In genomic region chr15:56767315-56767714, GRCh38 we compare ENCODE assay signal across 1 cellular context.
TF ChIP-seq lines count a peak whose summit lies in the region.

No MANE protein-coding gene starts in this region.

TF ChIP-seq in endothelial cell of umbilical vein, 7 proteins besides CTCF, POLR2A, EP300 and RAD21 (continued from another document):
- TF ChIP-seq MAX (IDR thresholded peaks at IDR 0.05; ENCODE audit: insufficient read depth, insufficient read length): no peak
- peak; percentile 53 for TF ChIP-seq GATA2 (IDR thresholded peaks at IDR 0.05; ENCODE audit: insufficient read depth, insufficient read length, low read depth, low read length)
